2 cellular contexts compared by ENCODE assay signal in the genomic region with DNA sequence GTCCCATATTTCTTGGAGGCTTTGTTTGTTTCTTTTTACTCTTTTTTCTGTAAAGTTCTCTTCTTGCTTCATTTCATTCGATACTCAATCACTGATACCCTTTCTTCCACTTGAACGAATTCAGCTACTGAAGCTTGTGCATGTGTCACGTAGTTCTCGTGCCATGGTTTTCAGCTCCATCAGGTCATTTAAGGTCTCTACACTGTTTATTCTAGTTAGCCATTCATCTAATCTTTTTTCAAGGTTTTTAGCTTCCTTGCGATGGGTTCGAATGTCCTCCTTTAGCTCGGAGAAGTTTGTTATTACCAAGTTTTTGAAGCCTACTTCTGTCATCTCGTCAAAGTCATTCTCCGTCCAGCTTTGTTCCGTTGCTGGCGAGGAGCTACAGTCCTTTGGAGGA. TPM values are rescaled to one million over a fixed set of nuclear protein-coding genes. Genes with fewer than 3 reads are reported as not detected.
"Had no signal": no experiment of that assay in that cellular context is flagged by ENCODE, and none has a peak within 500 bp of the region (broad histone marks: within the 10 kb centered on the region; RNA-seq: fewer than 3 reads in every experiment).

No MANE protein-coding gene starts in this region.

RNA-seq across cellular contexts. Expression of gene CRYM, which starts 55.6 kb away (rescaled TPM):
- total RNA-seq: thoracic aorta, tibial nerve had no signal
